Comparison of ENCODE assay signal across 1 cellular context in genomic region chr11:128860571-128861361, GRCh38.
TF ChIP-seq lines count a peak whose summit lies in the region.

No MANE protein-coding gene starts in this region.

TF ChIP-seq in SK-N-SH, 30 proteins besides CTCF, POLR2A, EP300 and RAD21 (continued from another document):
- TF ChIP-seq, protein P1, sequence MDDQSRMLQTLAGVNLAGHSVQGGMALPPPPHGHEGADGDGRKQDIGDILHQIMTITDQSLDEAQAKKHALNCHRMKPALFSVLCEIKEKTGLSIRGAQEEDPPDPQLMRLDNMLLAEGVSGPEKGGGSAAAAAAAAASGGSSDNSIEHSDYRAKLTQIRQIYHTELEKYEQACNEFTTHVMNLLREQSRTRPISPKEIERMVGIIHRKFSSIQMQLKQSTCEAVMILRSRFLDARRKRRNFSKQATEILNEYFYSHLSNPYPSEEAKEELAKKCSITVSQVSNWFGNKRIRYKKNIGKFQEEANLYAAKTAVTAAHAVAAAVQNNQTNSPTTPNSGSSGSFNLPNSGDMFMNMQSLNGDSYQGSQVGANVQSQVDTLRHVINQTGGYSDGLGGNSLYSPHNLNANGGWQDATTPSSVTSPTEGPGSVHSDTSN (IDR thresholded peaks at IDR 0.05), result no peak
- TF ChIP-seq, protein P2, sequence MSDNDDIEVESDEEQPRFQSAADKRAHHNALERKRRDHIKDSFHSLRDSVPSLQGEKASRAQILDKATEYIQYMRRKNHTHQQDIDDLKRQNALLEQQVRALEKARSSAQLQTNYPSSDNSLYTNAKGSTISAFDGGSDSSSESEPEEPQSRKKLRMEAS (IDR thresholded peaks at IDR 0.05; ENCODE audit: low read depth), result no peak
- TF ChIP-seq EZH2phosphoT487 (IDR thresholded peaks at IDR 0.05; ENCODE audit: borderline replicate concordance, low read depth) (no peak), MXI1 (IDR thresholded peaks at IDR 0.05; ENCODE audit: low read depth, low read length) (no peak), RXRA (IDR thresholded peaks at IDR 0.05; ENCODE audit: borderline replicate concordance, low read depth) (no peak), GATA2 (CRISPR knock-in tag; IDR thresholded peaks at IDR 0.05) (no peak), NFIC (IDR thresholded peaks at IDR 0.05; ENCODE audit: borderline replicate concordance) (peak; percentile 47; the same call in 1 of the 2 replicates), IRF3 (IDR thresholded peaks at IDR 0.05; ENCODE audit: low read depth, low read length) (no peak), JUND (IDR thresholded peaks at IDR 0.05) (no peak)
